ENCODE assay signal across 1 cellular context in the genomic region with DNA sequence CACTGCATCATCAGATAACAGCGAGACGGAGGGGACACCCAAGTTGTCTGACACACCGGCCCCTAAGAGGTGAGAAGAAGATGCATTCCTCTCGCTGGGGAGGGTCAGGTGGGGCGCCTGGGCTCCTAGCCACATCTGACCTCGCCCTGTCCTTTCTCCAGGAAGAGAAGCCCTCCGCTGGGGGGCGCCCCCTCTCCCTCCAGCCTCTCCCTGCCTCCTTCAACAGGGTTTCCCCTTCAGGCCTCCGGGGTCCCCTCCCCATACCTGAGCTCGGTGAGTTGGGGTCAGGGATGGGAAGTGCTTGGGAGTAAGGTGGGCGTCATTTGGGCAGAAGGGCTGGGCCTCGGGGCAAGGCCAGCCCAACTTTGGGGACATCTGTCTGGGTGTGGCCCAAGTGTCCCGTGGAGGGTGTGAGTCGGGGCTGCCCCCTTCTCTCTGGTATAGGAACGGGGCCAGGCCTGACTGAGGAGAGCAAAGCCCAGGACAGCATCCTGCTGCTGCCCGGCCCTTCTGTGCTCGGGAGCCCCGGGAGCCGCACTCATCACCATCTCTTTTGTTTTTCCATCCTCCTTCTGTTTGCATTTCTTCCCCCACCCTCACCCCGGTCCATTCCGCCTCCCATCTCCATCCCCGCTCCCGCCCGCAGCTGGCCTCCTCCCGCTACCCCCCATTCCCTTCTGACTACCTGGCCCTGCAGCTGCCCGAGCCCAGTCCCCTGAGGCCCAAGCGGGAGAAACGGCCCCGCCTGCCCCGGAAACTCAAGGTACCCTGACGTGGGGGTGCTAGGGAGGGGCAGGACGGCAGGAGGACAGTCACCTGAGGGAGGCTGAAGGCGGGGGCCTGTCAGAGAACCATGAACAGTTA.
TF ChIP-seq lines count a peak whose summit lies in the region.

No MANE protein-coding gene starts in this region.

TF ChIP-seq in GM23338, 12 proteins besides CTCF, POLR2A, EP300 and RAD21 (continued from another document):
- TF ChIP-seq, protein P1, sequence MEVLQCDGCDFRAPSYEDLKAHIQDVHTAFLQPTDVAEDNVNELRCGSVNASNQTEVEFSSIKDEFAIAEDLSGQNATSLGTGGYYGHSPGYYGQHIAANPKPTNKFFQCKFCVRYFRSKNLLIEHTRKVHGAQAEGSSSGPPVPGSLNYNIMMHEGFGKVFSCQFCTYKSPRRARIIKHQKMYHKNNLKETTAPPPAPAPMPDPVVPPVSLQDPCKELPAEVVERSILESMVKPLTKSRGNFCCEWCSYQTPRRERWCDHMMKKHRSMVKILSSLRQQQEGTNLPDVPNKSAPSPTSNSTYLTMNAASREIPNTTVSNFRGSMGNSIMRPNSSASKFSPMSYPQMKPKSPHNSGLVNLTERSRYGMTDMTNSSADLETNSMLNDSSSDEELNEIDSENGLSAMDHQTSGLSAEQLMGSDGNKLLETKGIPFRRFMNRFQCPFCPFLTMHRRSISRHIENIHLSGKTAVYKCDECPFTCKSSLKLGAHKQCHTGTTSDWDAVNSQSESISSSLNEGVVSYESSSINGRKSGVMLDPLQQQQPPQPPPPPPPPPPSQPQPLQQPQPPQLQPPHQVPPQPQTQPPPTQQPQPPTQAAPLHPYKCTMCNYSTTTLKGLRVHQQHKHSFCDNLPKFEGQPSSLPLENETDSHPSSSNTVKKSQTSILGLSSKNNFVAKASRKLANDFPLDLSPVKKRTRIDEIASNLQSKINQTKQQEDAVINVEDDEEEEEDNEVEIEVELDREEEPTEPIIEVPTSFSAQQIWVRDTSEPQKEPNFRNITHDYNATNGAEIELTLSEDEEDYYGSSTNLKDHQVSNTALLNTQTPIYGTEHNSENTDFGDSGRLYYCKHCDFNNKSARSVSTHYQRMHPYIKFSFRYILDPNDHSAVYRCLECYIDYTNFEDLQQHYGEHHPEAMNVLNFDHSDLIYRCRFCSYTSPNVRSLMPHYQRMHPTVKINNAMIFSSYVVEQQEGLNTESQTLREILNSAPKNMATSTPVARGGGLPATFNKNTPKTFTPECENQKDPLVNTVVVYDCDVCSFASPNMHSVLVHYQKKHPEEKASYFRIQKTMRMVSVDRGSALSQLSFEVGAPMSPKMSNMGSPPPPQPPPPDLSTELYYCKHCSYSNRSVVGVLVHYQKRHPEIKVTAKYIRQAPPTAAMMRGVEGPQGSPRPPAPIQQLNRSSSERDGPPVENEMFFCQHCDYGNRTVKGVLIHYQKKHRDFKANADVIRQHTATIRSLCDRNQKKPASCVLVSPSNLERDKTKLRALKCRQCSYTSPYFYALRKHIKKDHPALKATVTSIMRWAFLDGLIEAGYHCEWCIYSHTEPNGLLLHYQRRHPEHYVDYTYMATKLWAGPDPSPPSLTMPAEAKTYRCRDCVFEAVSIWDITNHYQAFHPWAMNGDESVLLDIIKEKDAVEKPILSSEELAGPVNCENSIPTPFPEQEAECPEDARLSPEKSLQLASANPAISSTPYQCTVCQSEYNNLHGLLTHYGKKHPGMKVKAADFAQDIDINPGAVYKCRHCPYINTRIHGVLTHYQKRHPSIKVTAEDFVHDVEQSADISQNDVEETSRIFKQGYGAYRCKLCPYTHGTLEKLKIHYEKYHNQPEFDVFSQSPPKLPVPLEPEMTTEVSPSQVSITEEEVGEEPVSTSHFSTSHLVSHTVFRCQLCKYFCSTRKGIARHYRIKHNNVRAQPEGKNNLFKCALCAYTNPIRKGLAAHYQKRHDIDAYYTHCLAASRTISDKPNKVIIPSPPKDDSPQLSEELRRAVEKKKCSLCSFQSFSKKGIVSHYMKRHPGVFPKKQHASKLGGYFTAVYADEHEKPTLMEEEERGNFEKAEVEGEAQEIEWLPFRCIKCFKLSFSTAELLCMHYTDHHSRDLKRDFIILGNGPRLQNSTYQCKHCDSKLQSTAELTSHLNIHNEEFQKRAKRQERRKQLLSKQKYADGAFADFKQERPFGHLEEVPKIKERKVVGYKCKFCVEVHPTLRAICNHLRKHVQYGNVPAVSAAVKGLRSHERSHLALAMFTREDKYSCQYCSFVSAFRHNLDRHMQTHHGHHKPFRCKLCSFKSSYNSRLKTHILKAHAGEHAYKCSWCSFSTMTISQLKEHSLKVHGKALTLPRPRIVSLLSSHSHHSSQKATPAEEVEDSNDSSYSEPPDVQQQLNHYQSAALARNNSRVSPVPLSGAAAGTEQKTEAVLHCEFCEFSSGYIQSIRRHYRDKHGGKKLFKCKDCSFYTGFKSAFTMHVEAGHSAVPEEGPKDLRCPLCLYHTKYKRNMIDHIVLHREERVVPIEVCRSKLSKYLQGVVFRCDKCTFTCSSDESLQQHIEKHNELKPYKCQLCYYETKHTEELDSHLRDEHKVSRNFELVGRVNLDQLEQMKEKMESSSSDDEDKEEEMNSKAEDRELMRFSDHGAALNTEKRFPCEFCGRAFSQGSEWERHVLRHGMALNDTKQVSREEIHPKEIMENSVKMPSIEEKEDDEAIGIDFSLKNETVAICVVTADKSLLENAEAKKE (CRISPR knock-in tag; IDR thresholded peaks at IDR 0.05), result no peak
